Comparison of ENCODE assay signal across 1 cellular context in the genomic region with DNA sequence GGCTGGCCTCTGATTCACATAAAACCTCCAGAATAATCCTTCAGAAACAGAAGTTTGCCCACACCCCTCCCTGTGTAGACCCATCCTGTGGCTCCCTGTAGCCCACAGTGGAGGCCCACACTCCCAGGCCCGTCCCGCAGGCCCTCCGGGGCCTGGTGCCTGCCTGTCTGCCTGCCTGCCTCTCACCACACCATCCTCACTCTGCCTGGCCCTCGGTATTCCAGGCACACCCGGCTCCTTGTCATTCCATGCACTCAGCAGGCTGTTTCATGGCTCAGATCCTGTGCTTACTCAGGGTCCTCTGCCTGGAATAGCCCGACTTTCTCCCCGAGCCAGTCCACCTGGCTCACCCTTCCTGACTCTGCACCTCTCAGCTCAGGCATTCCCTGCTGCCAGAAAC.
TF ChIP-seq lines count a peak whose summit lies in the region.

No MANE protein-coding gene starts in this region.

TF ChIP-seq in GM23338, 12 proteins besides CTCF, POLR2A, EP300 and RAD21 (continued from another document):
- TF ChIP-seq, protein P1, sequence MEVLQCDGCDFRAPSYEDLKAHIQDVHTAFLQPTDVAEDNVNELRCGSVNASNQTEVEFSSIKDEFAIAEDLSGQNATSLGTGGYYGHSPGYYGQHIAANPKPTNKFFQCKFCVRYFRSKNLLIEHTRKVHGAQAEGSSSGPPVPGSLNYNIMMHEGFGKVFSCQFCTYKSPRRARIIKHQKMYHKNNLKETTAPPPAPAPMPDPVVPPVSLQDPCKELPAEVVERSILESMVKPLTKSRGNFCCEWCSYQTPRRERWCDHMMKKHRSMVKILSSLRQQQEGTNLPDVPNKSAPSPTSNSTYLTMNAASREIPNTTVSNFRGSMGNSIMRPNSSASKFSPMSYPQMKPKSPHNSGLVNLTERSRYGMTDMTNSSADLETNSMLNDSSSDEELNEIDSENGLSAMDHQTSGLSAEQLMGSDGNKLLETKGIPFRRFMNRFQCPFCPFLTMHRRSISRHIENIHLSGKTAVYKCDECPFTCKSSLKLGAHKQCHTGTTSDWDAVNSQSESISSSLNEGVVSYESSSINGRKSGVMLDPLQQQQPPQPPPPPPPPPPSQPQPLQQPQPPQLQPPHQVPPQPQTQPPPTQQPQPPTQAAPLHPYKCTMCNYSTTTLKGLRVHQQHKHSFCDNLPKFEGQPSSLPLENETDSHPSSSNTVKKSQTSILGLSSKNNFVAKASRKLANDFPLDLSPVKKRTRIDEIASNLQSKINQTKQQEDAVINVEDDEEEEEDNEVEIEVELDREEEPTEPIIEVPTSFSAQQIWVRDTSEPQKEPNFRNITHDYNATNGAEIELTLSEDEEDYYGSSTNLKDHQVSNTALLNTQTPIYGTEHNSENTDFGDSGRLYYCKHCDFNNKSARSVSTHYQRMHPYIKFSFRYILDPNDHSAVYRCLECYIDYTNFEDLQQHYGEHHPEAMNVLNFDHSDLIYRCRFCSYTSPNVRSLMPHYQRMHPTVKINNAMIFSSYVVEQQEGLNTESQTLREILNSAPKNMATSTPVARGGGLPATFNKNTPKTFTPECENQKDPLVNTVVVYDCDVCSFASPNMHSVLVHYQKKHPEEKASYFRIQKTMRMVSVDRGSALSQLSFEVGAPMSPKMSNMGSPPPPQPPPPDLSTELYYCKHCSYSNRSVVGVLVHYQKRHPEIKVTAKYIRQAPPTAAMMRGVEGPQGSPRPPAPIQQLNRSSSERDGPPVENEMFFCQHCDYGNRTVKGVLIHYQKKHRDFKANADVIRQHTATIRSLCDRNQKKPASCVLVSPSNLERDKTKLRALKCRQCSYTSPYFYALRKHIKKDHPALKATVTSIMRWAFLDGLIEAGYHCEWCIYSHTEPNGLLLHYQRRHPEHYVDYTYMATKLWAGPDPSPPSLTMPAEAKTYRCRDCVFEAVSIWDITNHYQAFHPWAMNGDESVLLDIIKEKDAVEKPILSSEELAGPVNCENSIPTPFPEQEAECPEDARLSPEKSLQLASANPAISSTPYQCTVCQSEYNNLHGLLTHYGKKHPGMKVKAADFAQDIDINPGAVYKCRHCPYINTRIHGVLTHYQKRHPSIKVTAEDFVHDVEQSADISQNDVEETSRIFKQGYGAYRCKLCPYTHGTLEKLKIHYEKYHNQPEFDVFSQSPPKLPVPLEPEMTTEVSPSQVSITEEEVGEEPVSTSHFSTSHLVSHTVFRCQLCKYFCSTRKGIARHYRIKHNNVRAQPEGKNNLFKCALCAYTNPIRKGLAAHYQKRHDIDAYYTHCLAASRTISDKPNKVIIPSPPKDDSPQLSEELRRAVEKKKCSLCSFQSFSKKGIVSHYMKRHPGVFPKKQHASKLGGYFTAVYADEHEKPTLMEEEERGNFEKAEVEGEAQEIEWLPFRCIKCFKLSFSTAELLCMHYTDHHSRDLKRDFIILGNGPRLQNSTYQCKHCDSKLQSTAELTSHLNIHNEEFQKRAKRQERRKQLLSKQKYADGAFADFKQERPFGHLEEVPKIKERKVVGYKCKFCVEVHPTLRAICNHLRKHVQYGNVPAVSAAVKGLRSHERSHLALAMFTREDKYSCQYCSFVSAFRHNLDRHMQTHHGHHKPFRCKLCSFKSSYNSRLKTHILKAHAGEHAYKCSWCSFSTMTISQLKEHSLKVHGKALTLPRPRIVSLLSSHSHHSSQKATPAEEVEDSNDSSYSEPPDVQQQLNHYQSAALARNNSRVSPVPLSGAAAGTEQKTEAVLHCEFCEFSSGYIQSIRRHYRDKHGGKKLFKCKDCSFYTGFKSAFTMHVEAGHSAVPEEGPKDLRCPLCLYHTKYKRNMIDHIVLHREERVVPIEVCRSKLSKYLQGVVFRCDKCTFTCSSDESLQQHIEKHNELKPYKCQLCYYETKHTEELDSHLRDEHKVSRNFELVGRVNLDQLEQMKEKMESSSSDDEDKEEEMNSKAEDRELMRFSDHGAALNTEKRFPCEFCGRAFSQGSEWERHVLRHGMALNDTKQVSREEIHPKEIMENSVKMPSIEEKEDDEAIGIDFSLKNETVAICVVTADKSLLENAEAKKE (CRISPR knock-in tag; IDR thresholded peaks at IDR 0.05): no peak
- TF ChIP-seq STAT1 (IDR thresholded peaks at IDR 0.05; ENCODE audit: unreplicated experiment) (no peak), EZH2 (IDR thresholded peaks at IDR 0.05; ENCODE audit: low read depth, unreplicated experiment) (no peak), POLR2AphosphoS5 (IDR thresholded peaks at IDR 0.05; ENCODE audit: low read depth) (no peak), EZH2phosphoT487 (IDR thresholded peaks at IDR 0.05; ENCODE audit: unreplicated experiment) (no peak), JUNB (IDR thresholded peaks at IDR 0.05; ENCODE audit: unreplicated experiment) (no peak), CREB1 (CRISPR knock-in tag; IDR thresholded peaks at IDR 0.05; ENCODE audit: low read depth) (no peak), ZNF331 (CRISPR knock-in tag; IDR thresholded peaks at IDR 0.05; ENCODE audit: low read depth) (no peak), NANOG (IDR thresholded peaks at IDR 0.05; ENCODE audit: borderline replicate concordance) (no peak)
- TF ChIP-seq, protein P2, sequence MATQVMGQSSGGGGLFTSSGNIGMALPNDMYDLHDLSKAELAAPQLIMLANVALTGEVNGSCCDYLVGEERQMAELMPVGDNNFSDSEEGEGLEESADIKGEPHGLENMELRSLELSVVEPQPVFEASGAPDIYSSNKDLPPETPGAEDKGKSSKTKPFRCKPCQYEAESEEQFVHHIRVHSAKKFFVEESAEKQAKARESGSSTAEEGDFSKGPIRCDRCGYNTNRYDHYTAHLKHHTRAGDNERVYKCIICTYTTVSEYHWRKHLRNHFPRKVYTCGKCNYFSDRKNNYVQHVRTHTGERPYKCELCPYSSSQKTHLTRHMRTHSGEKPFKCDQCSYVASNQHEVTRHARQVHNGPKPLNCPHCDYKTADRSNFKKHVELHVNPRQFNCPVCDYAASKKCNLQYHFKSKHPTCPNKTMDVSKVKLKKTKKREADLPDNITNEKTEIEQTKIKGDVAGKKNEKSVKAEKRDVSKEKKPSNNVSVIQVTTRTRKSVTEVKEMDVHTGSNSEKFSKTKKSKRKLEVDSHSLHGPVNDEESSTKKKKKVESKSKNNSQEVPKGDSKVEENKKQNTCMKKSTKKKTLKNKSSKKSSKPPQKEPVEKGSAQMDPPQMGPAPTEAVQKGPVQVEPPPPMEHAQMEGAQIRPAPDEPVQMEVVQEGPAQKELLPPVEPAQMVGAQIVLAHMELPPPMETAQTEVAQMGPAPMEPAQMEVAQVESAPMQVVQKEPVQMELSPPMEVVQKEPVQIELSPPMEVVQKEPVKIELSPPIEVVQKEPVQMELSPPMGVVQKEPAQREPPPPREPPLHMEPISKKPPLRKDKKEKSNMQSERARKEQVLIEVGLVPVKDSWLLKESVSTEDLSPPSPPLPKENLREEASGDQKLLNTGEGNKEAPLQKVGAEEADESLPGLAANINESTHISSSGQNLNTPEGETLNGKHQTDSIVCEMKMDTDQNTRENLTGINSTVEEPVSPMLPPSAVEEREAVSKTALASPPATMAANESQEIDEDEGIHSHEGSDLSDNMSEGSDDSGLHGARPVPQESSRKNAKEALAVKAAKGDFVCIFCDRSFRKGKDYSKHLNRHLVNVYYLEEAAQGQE (IDR thresholded peaks at IDR 0.05; ENCODE audit: unreplicated experiment): no peak
